Comparison of ENCODE assay signal across 10 cellular contexts in genomic region chr12:116662612-116663144, GRCh38.
A peak's percentile ranks its signal among the peaks of the same experiment; 100 is the strongest.
DNase-seq lines count a peak whose midpoint lies in the region; ATAC-seq and TF ChIP-seq lines count a peak whose summit lies in the region.
"Had no signal": no experiment of that assay in that cellular context is flagged by ENCODE, and none has a peak within 500 bp of the region (broad histone marks: within the 10 kb centered on the region; RNA-seq: fewer than 3 reads in every experiment).

No MANE protein-coding gene starts in this region.

- H3K4me3 ChIP-seq in iPS-20b (ENCODE audit: low read length): peak overlapping the region; percentile 12; the same call in 1 of the 2 replicates

- TF ChIP-seq CTCF in type B pancreatic cell (conservative IDR thresholded peaks at IDR 0.05): peak; percentile 21

- no peaks in the 10 kb centered on the region for H3K9me3 ChIP-seq in iPS-20b (ENCODE audit: insufficient read depth, low read depth, low read length)

- peaks cover 11% of the 10 kb centered on the region for H3K27me3 Mint-ChIP-seq in type B pancreatic cell

- no peak overlapping the region for H3K27ac ChIP-seq in iPS-20b (ENCODE audit: low read length)

- H3K36me3 ChIP-seq in iPS-20b (ENCODE audit: insufficient read depth, low read depth, low read length): no peaks in the 10 kb centered on the region

- H3K27ac Mint-ChIP-seq in type B pancreatic cell: peak overlapping the region; percentile 80

- peaks cover 14% of the 10 kb centered on the region; the same call in 1 of the 2 replicates for H3K4me1 ChIP-seq in iPS-20b (ENCODE audit: insufficient read depth, low read length)

- peak overlapping the region; percentile 71 for H3K4me3 Mint-ChIP-seq in type B pancreatic cell

- H3K4me1 Mint-ChIP-seq in type B pancreatic cell (ENCODE audit: unreplicated experiment): peaks cover 55% of the 10 kb centered on the region
- H3K4me1 Mint-ChIP-seq: CD4-positive, alpha-beta memory T cell had no signal

- in situ Hi-C loops in ACHN (cut with HindIII; ENCODE audit: low pct_ligation_motif_present, low pct_unique_long_range_greater_than_20kb, low sequenced_read_pairs): no loop called here

- peak; percentile 47 for DNase-seq in Right ventricle myocardium superior
- no peak for DNase-seq in cardiac septum (ENCODE audit: low spot score)
- DNase-seq in RPMI7951 (ENCODE audit: low read depth): peak; percentile 55
- DNase-seq in type B pancreatic cell (ENCODE audit: extremely low spot score, unreplicated experiment): no peak
- no peak for DNase-seq in SW 1271 (lab: John Stamatoyannopoulos, UW)
- no peak for DNase-seq in ACHN
- DNase-seq: CD4-positive, alpha-beta memory T cell; HCEC 1CT had no signal

- peaks cover 5% of the 10 kb centered on the region for H3K9me3 Mint-ChIP-seq in type B pancreatic cell

- no peak overlapping the region; the same call in 1 of the 2 replicates for H3K9ac ChIP-seq in iPS-20b (ENCODE audit: low read depth, low read length)

- intact Hi-C loops in Right ventricle myocardium superior (cut with DNase I) (no loop called here), cardiac septum (cut with DNase I) (no loop called here)

- H3K27me3 ChIP-seq in iPS-20b (ENCODE audit: insufficient read depth, low read length): no peaks in the 10 kb centered on the region; the same call in 1 of the 2 replicates

- H3K36me3 Mint-ChIP-seq in type B pancreatic cell: no peaks in the 10 kb centered on the region
- H3K36me3 Mint-ChIP-seq: CD4-positive, alpha-beta memory T cell had no signal

- ATAC-seq in Right ventricle myocardium superior (ENCODE audit: poor library complexity) (no peak), HG03439 (IDR thresholded peaks at IDR 0.05; ENCODE audit: unreplicated experiment) (no peak)

Comparison
In these comparisons a context has a peak if more than half of its experiments do, and no peak if none do; other contexts are left out.
1. DNase-seq: peak in Right ventricle myocardium superior (single experiment) and RPMI7951 (single experiment); none in cardiac septum (single experiment), type B pancreatic cell (single experiment), SW 1271 (0 of 2) and ACHN (single experiment).